In the genomic region with DNA sequence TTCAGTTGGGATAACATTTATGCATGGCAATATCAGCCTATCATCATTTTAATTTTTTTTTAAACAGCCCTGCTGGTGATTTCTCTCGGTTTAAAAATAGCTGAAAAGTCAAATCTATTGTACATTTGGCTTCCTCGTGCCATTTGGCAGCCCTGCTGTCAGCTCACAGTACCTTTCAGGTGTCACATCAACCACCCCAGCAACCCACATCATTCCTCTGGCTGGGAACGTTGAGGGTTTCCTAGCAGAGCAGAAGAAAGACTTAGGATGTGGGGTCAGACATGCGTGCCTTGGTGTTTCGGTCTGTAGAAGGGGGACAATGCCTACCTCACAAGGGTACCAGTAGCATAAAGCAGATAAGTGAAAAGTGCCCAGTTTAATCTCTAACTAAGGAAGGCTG, we compare ENCODE assay signal across 21 cellular contexts.
"Had no signal": no experiment of that assay in that cellular context is flagged by ENCODE, and none has a peak within 500 bp of the region (broad histone marks: within the 10 kb centered on the region; RNA-seq: fewer than 3 reads in every experiment).

No MANE protein-coding gene starts in this region.

- DNase-seq: endodermal cell; erythroblast; foreskin keratinocyte; kidney; left cardiac atrium; left ventricle myocardium superior; mesenchymal stem cell; naive thymus-derived CD4-positive, alpha-beta T cell; nephron progenitor cell; retina; spleen; stimulated activated CD4-positive, alpha-beta T cell treated with anti-CD3 and anti-CD28 coated beads, Interleukin-15, amount 100 ng/mL, for 24 hours; stimulated activated CD4-positive, alpha-beta T cell treated with anti-CD3 and anti-CD28 coated beads, Interleukin-1b, Interleukin-23, amount 100 ng/mL, for 48 hours; stimulated activated CD4-positive, alpha-beta T cell treated with anti-CD3 and anti-CD28 coated beads, Interleukin-4, amount 100 ng/mL, for 24 hours; stimulated activated naive CD4-positive, alpha-beta T cell treated with Interleukin-2 at 50 U/mL for 16 hours; thyroid gland had no signal

- H3K27me3 Mint-ChIP-seq: dendritic cell treated with granulocyte-macrophage colony-stimulating factor and Interleukin-4, amounts not matched to agents 40 ng/mL and 50 ng/mL, for 4 days; naive thymus-derived CD4-positive, alpha-beta T cell; type B pancreatic cell had no signal

- H3K4me3 Mint-ChIP-seq: dendritic cell treated with granulocyte-macrophage colony-stimulating factor and Interleukin-4, amounts not matched to agents 40 ng/mL and 50 ng/mL, for 4 days; endodermal cell; naive thymus-derived CD4-positive, alpha-beta T cell; nephron progenitor cell; type B pancreatic cell had no signal

- H3K27ac Mint-ChIP-seq: dendritic cell treated with granulocyte-macrophage colony-stimulating factor and Interleukin-4, amounts not matched to agents 40 ng/mL and 50 ng/mL, for 4 days; endodermal cell; type B pancreatic cell had no signal

- H3K9me3 ChIP-seq: prostate gland, spleen, suprapubic skin, thyroid gland had no signal

- ATAC-seq: foreskin keratinocyte; left cardiac atrium; left ventricle myocardium superior; naive thymus-derived CD4-positive, alpha-beta T cell; sciatic nerve had no signal

- H3K9me3 Mint-ChIP-seq: dendritic cell treated with granulocyte-macrophage colony-stimulating factor and Interleukin-4, amounts not matched to agents 40 ng/mL and 50 ng/mL, for 4 days; endodermal cell; nephron progenitor cell; type B pancreatic cell had no signal

- H3K4me1 Mint-ChIP-seq: endodermal cell; naive thymus-derived CD4-positive, alpha-beta T cell had no signal
